ENCODE assay signal across 9 cellular contexts in genomic region chr5:132099073-132099748, GRCh38. TPM values are rescaled to one million over a fixed set of nuclear protein-coding genes. Genes with fewer than 3 reads are reported as not detected.
DNase-seq lines count a peak whose midpoint lies in the region; ATAC-seq and TF ChIP-seq lines count a peak whose summit lies in the region.
"Had no signal": no experiment of that assay in that cellular context is flagged by ENCODE, and none has a peak within 500 bp of the region (broad histone marks: within the 10 kb centered on the region; RNA-seq: fewer than 3 reads in every experiment).

No MANE protein-coding gene starts in this region.

- H3K4me1 ChIP-seq in upper lobe of right lung (peaks cover 19% of the 10 kb centered on the region), left ventricle myocardium inferior (peaks cover 30% of the 10 kb centered on the region)

- ATAC-seq in HG03196 (IDR thresholded peaks at IDR 0.05; ENCODE audit: unreplicated experiment) (peak; percentile 33), upper lobe of right lung (no peak)
- ATAC-seq: heart left ventricle had no signal

- intact Hi-C loops in upper lobe of right lung (cut with DNase I) = no loop called here
- intact Hi-C loops in left ventricle myocardium inferior (cut with micrococcal nuclease) = no loop called here

- H3K36me3 ChIP-seq in upper lobe of right lung (no peaks in the 10 kb centered on the region), left ventricle myocardium inferior (no peaks in the 10 kb centered on the region)
- H3K36me3 ChIP-seq: heart left ventricle had no signal

- TF ChIP-seq CTCF in upper lobe of right lung (IDR thresholded peaks at IDR 0.05) = no peak
- no peak for TF ChIP-seq CTCF in left ventricle myocardium inferior (IDR thresholded peaks at IDR 0.05; ENCODE audit: borderline replicate concordance)

- peak; percentile 75 for DNase-seq in NK-92 treated with Interleukin-12 subunit alpha and Interleukin-12 subunit beta, amount 100 ng/mL, for 24 hours (lab: John Stamatoyannopoulos, UW)
- no peak for DNase-seq in NK-92 (lab: John Stamatoyannopoulos, UW; ENCODE audit: unreplicated experiment)
- peak; percentile 79 for DNase-seq in activated CD8-positive, alpha-beta memory T cell treated with anti-CD3 and anti-CD28 coated beads, Interleukin-2, amount 50 U/mL, for 48 hours
- DNase-seq in stimulated activated CD8-positive, alpha-beta memory T cell treated with anti-CD3 and anti-CD28 coated beads, Interleukin-15, amount 100 ng/mL, for 4 hours (ENCODE audit: low read depth in 2 of 2) = peak; percentile 49 to 66
- no peak for DNase-seq in upper lobe of right lung
- no peak for DNase-seq in left ventricle myocardium inferior
- DNase-seq in pons (ENCODE audit: low spot score) = no peak
- DNase-seq: heart left ventricle had no signal

- H3K27me3 ChIP-seq in upper lobe of right lung = no peaks in the 10 kb centered on the region
- peaks cover 3% of the 10 kb centered on the region for H3K27me3 ChIP-seq in left ventricle myocardium inferior (ENCODE audit: low read depth)
- H3K27me3 ChIP-seq: heart left ventricle had no signal

- H3K4me3 ChIP-seq in upper lobe of right lung = no peak overlapping the region
- H3K4me3 ChIP-seq in left ventricle myocardium inferior = no peak overlapping the region
- H3K4me3 ChIP-seq: heart left ventricle had no signal

- no peaks in the 10 kb centered on the region for H3K9me3 ChIP-seq in upper lobe of right lung
- no peaks in the 10 kb centered on the region for H3K9me3 ChIP-seq in left ventricle myocardium inferior (replicated peaks)
- H3K9me3 ChIP-seq: heart left ventricle had no signal

- H3K27ac ChIP-seq in upper lobe of right lung = no peak overlapping the region
- H3K27ac ChIP-seq in left ventricle myocardium inferior (replicated peaks) = no peak overlapping the region
- H3K27ac ChIP-seq: heart left ventricle had no signal

RNA-seq across cellular contexts. Expression of gene CSF2, which starts 25.6 kb away (rescaled TPM):
- total RNA-seq in upper lobe of right lung (7.1 TPM), left ventricle myocardium inferior (not detected)

RNA-seq across cellular contexts. Expression of gene IL3, which starts 38.8 kb away (rescaled TPM):
- total RNA-seq in upper lobe of right lung = not detected
- total RNA-seq in left ventricle myocardium inferior = not detected
- total RNA-seq: heart left ventricle had no signal

Comparison
In these comparisons a context has a peak if more than half of its experiments do, and no peak if none do; other contexts are left out.
1. DNase-seq: peak in NK-92 treated with Interleukin-12 subunit alpha and Interleukin-12 subunit beta, amount 100 ng/mL, for 24 hours (single experiment), activated CD8-positive, alpha-beta memory T cell treated with anti-CD3 and anti-CD28 coated beads, Interleukin-2, amount 50 U/mL, for 48 hours (single experiment) and stimulated activated CD8-positive, alpha-beta memory T cell treated with anti-CD3 and anti-CD28 coated beads, Interleukin-15, amount 100 ng/mL, for 4 hours (2 of 2); none in NK-92 (single experiment), upper lobe of right lung (single experiment), left ventricle myocardium inferior (single experiment) and pons (single experiment).